2 cellular contexts compared by ENCODE assay signal in the genomic region with DNA sequence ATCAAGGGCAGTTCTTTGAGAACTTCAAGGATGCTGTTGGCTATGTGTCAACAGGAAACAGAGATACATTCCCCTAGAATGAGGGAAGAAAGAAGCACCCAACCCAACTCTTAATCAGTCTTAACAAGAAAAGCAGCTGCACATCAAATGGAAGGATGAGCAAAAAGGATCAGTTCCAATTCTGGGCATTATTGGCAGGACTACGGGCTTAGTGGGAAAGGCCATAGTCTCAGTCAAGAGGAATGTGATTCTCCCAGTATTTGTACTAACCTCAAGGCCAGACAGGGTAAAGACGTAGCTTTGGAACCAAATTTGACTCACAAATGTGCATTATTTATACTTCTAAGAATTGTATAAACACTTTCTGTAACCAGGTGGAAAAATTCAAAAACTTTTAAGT.
TF ChIP-seq lines count a peak whose summit lies in the region.

No MANE protein-coding gene starts in this region.

TF ChIP-seq in IMR-90, 13 proteins besides CTCF, POLR2A, EP300 and RAD21:
- TF ChIP-seq MAFK (IDR thresholded peaks at IDR 0.05; ENCODE audit: low read depth, low read length) = no peak
- no peak for TF ChIP-seq CHD1 (IDR thresholded peaks at IDR 0.05; ENCODE audit: low read depth, low read length)
- TF ChIP-seq SMC3 (IDR thresholded peaks at IDR 0.05; ENCODE audit: low read depth, low read length) = no peak
- TF ChIP-seq MAZ (IDR thresholded peaks at IDR 0.05; ENCODE audit: borderline replicate concordance, low read depth, low read length) = no peak
- no peak for TF ChIP-seq ELK1 (IDR thresholded peaks at IDR 0.05; ENCODE audit: borderline replicate concordance, low read depth, low read length)
- no peak for TF ChIP-seq USF2 (IDR thresholded peaks at IDR 0.05; ENCODE audit: low read depth, low read length)
- TF ChIP-seq CEBPB (IDR thresholded peaks at IDR 0.05; ENCODE audit: low read depth, low read length) = no peak
- no peak for TF ChIP-seq RFX5 (IDR thresholded peaks at IDR 0.05; ENCODE audit: low read depth, low read length)
- no peak for TF ChIP-seq FOS (IDR thresholded peaks at IDR 0.05; ENCODE audit: low read depth, low read length)
- no peak for TF ChIP-seq MXI1 (IDR thresholded peaks at IDR 0.05; ENCODE audit: borderline replicate concordance, low read depth, low read length)
- no peak for TF ChIP-seq RCOR1 (IDR thresholded peaks at IDR 0.05; ENCODE audit: insufficient replicate concordance, low read length)
- TF ChIP-seq BHLHE40 (IDR thresholded peaks at IDR 0.05; ENCODE audit: low read depth, low read length) = no peak
- TF ChIP-seq NFE2L2 (IDR thresholded peaks at IDR 0.05; ENCODE audit: low read depth, low read length) = no peak

TF ChIP-seq in K562, 482 proteins besides CTCF, POLR2A, EP300 and RAD21:
- TF ChIP-seq PRMT5 (CRISPR knock-in tag; IDR thresholded peaks at IDR 0.05) (no peak), ZNF175 (CRISPR knock-in tag; IDR thresholded peaks at IDR 0.05; ENCODE audit: low read depth) (0 out of 2 replicates have a peak, but pooled peaks have one; percentile 12)
